In the genomic region with DNA sequence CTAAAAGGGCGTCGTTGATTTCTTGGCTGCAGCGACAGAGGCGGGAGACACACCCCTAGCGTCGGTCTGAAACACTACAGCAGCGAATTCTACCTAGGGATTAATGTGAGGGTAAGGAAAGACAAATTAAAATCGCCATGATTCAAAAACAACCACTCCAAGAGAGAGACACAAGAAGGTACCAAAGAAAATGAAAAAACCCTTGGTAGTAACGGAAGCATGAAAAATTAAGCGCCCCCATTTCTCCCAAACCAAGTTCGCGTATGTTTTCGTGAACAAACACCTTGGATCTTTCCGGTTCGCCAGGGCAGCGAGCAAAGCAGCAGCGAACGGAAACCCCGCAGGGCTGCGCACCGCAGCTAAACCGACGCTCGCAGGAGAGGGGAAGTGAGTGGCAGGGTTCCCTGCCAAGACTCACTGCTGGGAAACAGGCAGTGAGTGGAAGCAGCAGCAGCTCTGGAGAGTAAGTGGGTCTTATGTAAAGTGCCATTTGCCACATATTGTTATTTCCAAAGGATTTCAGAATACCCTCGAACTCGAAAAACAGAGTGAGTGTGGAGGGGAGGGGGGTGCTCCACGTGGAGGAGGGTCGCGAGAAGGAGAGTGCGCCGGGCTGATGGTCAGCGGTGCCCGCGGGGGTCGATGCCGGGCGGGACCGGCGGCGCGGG, we compare ENCODE assay signal across 8 cellular contexts. TPM values are rescaled to one million over a fixed set of nuclear protein-coding genes. Genes with fewer than 3 reads are reported as not detected.
DNase-seq lines count a peak whose midpoint lies in the region; ATAC-seq, FAIRE-seq and TF ChIP-seq lines count a peak whose summit lies in the region.

No MANE protein-coding gene starts in this region.

- peak overlapping the region; percentile 86 for H2AK9ac ChIP-seq in IMR-90 (replicated peaks; ENCODE audit: low read depth, low read length, poor library complexity)

- peak overlapping the region; percentile 27 for H2AK5ac ChIP-seq in IMR-90 (ENCODE audit: low read depth, low read length)

- H4K20me1 ChIP-seq in IMR-90 (ENCODE audit: insufficient read depth, low read length) (peaks cover 50% of the 10 kb centered on the region), OCI-LY7 (ENCODE audit: insufficient read depth, low read length) (peaks cover 44% of the 10 kb centered on the region)

- peak overlapping the region; percentile 78 for H2AFZ ChIP-seq in IMR-90 (replicated peaks; ENCODE audit: low read length, poor library complexity)
- no peak overlapping the region; the same call in 1 of the 2 replicates for H2AFZ ChIP-seq in OCI-LY7 (ENCODE audit: low read length)

- H3K36me3 ChIP-seq in IMR-90 (ENCODE audit: control insufficient read depth, insufficient read depth, low read length) (no peaks in the 10 kb centered on the region), OCI-LY7 (ENCODE audit: insufficient read depth, low read length) (peaks cover 43% of the 10 kb centered on the region), muscle layer of colon (ENCODE audit: insufficient read depth, low read length) (no peaks in the 10 kb centered on the region)

- peak; percentile 60 for TF ChIP-seq RAD21 in IMR-90 (IDR thresholded peaks at IDR 0.05; ENCODE audit: low read length)

- no peak overlapping the region for H2BK20ac ChIP-seq in IMR-90 (ENCODE audit: low read depth, low read length)

- H3K18ac ChIP-seq in IMR-90 (ENCODE audit: low read depth, low read length) = peak overlapping the region; percentile 74

- no peaks in the 10 kb centered on the region for H3K9me3 ChIP-seq in IMR-90 (ENCODE audit: control insufficient read depth, insufficient read depth, low read length)
- H3K9me3 ChIP-seq in OCI-LY7 (ENCODE audit: low read length) = no peaks in the 10 kb centered on the region
- no peaks in the 10 kb centered on the region for H3K9me3 ChIP-seq in muscle layer of colon (ENCODE audit: low read length)

- peak overlapping the region; percentile 84 for H3K4ac ChIP-seq in IMR-90 (ENCODE audit: low read depth, low read length)

- intact Hi-C loops in IMR-90 (cut with micrococcal nuclease) = loop anchor here (2.0 to 5.0 kb wide), 3 partner anchors 67 to 191 kb away; a partner anchor contains a TSS
- intact Hi-C loops in OCI-LY7 (cut with micrococcal nuclease; ENCODE audit: unreplicated experiment) = loop anchor here (1.0 to 5.0 kb wide), 4 partner anchors 55 to 171 kb away; no protein-coding TSS in a partner anchor

- H3K4me3 ChIP-seq in IMR-90 (ENCODE audit: insufficient read depth, low read depth, low read length) (peak overlapping the region; percentile 98), OCI-LY7 (ENCODE audit: low read depth, low read length, poor library complexity, severe bottlenecking) (peak overlapping the region; percentile 89), epithelial cell of proximal tubule (ENCODE audit: low read depth, low read length) (peak overlapping the region; percentile 92), muscle layer of colon (ENCODE audit: low read depth in 1 of 2, low read length in 2 of 2) (peak overlapping the region; percentile 92 to 94)

- H2BK15ac ChIP-seq in IMR-90 (ENCODE audit: low read depth, low read length) = 0 out of 3 replicates have a peak overlapping the region, but pooled peaks have one; percentile 4

- TF ChIP-seq CTCF in D721Med (IDR thresholded peaks at IDR 0.05; ENCODE audit: insufficient read depth, missing control alignments) (peak; percentile 68), IMR-90 (conservative IDR thresholded peaks at IDR 0.05; ENCODE audit: low read depth, low read length) (peak; percentile 71), OCI-LY7 (conservative IDR thresholded peaks at IDR 0.05; ENCODE audit: low read length) (peak; percentile 88), epithelial cell of proximal tubule (conservative IDR thresholded peaks at IDR 0.05; ENCODE audit: low read depth, low read length) (peak; percentile 70)

- peaks cover 20% of the 10 kb centered on the region for H3K9me1 ChIP-seq in IMR-90 (ENCODE audit: insufficient read depth, low read length)

- FAIRE-seq in D721Med (lab: Jason Lieb, UNC) = peak; percentile 53

- 0% methylated on average over 3 of the region's 41 CpGs; no CpG with 5 or more reads in 1 of the 2 experiments for WGBS in IMR-90 (ENCODE audit: extremely low coverage in 2 of 2, insufficient read length in 1 of 2), 2 experiments

- H3K4me1 ChIP-seq in IMR-90 (ENCODE audit: control insufficient read depth, insufficient read depth, low read length) (peaks cover 17% of the 10 kb centered on the region), OCI-LY7 (ENCODE audit: insufficient read depth, low read length, poor library complexity, severe bottlenecking) (peaks cover 63% of the 10 kb centered on the region), muscle layer of colon (ENCODE audit: insufficient read depth, low read length) (peaks cover 46% of the 10 kb centered on the region)

- BruUV-seq in IMR-90 (replicated peaks; lab: Mats Ljungman, UMichigan) = no TSS peak
- no TSS peak for BruUV-seq in OCI-LY7 (replicated peaks; lab: Mats Ljungman, UMichigan)

- CTCF ChIA-PET in IMR-90 (lab: Yijun Ruan, JAX) = no interaction called here
- CTCF ChIA-PET in OCI-LY7 (lab: Charles Lee; ENCODE audit: unreplicated experiment) = no interaction called here

- POLR2A ChIA-PET in IMR-90 (lab: Charles Lee; ENCODE audit: unreplicated experiment) = no interaction called here
- POLR2A ChIA-PET in OCI-LY7 (lab: Charles Lee) = interaction anchor here (1.0 kb wide), 1 partner anchor 57 kb away, joined by 3 read pairs; no protein-coding TSS in a partner anchor

- peak overlapping the region; percentile 14 for H4K91ac ChIP-seq in IMR-90 (ENCODE audit: insufficient read depth, low read depth, low read length)

- peak overlapping the region; percentile 9; the same call in 1 of the 2 replicates for H2BK120ac ChIP-seq in IMR-90 (ENCODE audit: low read depth, low read length)

- H3K27ac ChIP-seq in IMR-90 (ENCODE audit: insufficient read depth, low read length) = peak overlapping the region; percentile 96
- H3K27ac ChIP-seq in OCI-LY7 (ENCODE audit: low read depth, low read length, poor library complexity, severe bottlenecking) = peak overlapping the region; percentile 89
- peak overlapping the region; percentile 96 for H3K27ac ChIP-seq in muscle layer of colon (ENCODE audit: low read depth, low read length)

- H3K27me3 ChIP-seq in IMR-90 (ENCODE audit: control insufficient read depth, insufficient read depth, low read length) (no peaks in the 10 kb centered on the region), muscle layer of colon (ENCODE audit: control insufficient read depth in 1 of 2, insufficient read depth in 2 of 2, low read length in 2 of 2) (no peaks in the 10 kb centered on the region)

- peaks cover 8 to 58% of the 10 kb centered on the region in 2 experiments; a peak in 3 of 4 replicates for H3K79me1 ChIP-seq in IMR-90 (ENCODE audit: low read depth in 1 of 2, low read length in 2 of 2)

- H3K14ac ChIP-seq in IMR-90 (replicated peaks; ENCODE audit: low read depth, low read length) = peak overlapping the region; percentile 95

- no peaks in the 10 kb centered on the region for H3K9me2 ChIP-seq in OCI-LY7 (ENCODE audit: insufficient read depth, low read length)

- H3K56ac ChIP-seq in IMR-90 (ENCODE audit: extremely low read depth, insufficient read depth, low read length) = peak overlapping the region; percentile 87; the same call in 1 of the 2 replicates

- H3K79me2 ChIP-seq in OCI-LY7 (ENCODE audit: insufficient read depth, low read depth, low read length) = peaks cover 77% of the 10 kb centered on the region

- H3K4me2 ChIP-seq in IMR-90 (ENCODE audit: low read depth, low read length) (peak overlapping the region; percentile 94), OCI-LY7 (ENCODE audit: low read length) (peak overlapping the region; percentile 87)

- H2BK5ac ChIP-seq in IMR-90 (ENCODE audit: low read depth, low read length, poor library complexity, severe bottlenecking) = peak overlapping the region; percentile 94

- peak overlapping the region; percentile 3 to 48; a peak in 1 of 4 replicates for H4K8ac ChIP-seq in IMR-90 (ENCODE audit: low read depth in 2 of 2, low read length in 2 of 2)

- peak overlapping the region; percentile 94 for H3K23ac ChIP-seq in IMR-90 (ENCODE audit: low read depth, low read length)

- peak; percentile 69 for TF ChIP-seq POLR2A in IMR-90 (IDR thresholded peaks at IDR 0.05; ENCODE audit: low read depth, low read length)

- DNase-seq in D721Med (ENCODE audit: insufficient read length, low spot score) = no peak
- peak; percentile 76 for DNase-seq in IMR-90
- peak; percentile 92 for DNase-seq in OCI-LY7 (ENCODE audit: low spot score)
- DNase-seq in activated T-cell treated with anti-CD3 and anti-CD28 coated beads for 48 hours (ENCODE audit: low read depth) = peak; percentile 54
- no peak for DNase-seq in epithelial cell of proximal tubule (ENCODE audit: low read depth)
- DNase-seq in stimulated activated CD8-positive, alpha-beta memory T cell treated with anti-CD3 and anti-CD28 coated beads, Interleukin-7, amount 100 ng/mL, for 4 hours (ENCODE audit: low read depth in 2 of 2) = peak; percentile 66 to 72

- dilution Hi-C loops in IMR-90 (cut with HindIII; ENCODE audit: low sequenced_read_pairs, unreplicated experiment) = no loop called here

- peak overlapping the region; percentile 94 for H3K9ac ChIP-seq in IMR-90 (ENCODE audit: low read depth, low read length)
- H3K9ac ChIP-seq in muscle layer of colon (ENCODE audit: low read length) = peak overlapping the region; percentile 98

- in situ Hi-C loops in IMR-90 (cut with MboI; ENCODE audit: low sequenced_read_pairs) = no loop called here

- peak overlapping the region; percentile 49 for H4K5ac ChIP-seq in IMR-90 (ENCODE audit: low read depth, low read length)

- ATAC-seq in GM21526 (IDR thresholded peaks at IDR 0.05; ENCODE audit: low FRiP score, unreplicated experiment) (peak; percentile 55), IMR-90 (ENCODE audit: low read depth) (peak; percentile 42)

TF ChIP-seq in IMR-90, 13 proteins besides CTCF, POLR2A, EP300 and RAD21:
- TF ChIP-seq BHLHE40 (IDR thresholded peaks at IDR 0.05; ENCODE audit: low read depth, low read length) (no peak), MXI1 (IDR thresholded peaks at IDR 0.05; ENCODE audit: borderline replicate concordance, low read depth, low read length) (peak; percentile 33; the same call in 1 of the 2 replicates), CEBPB (IDR thresholded peaks at IDR 0.05; ENCODE audit: low read depth, low read length) (no peak), SMC3 (IDR thresholded peaks at IDR 0.05; ENCODE audit: low read depth, low read length) (peak; percentile 29; the same call in 1 of the 2 replicates)

RNA-seq across cellular contexts. Expression of a gene that starts 1.0 kb away (rescaled TPM):
- total RNA-seq in IMR-90 (2012; rRNA removed) (9.1 and 18.1 TPM in 2 replicates), OCI-LY7 (2022) (90.3 and 97.4 TPM in 2 replicates), epithelial cell of proximal tubule (14.5 and 19.6 TPM in 2 replicates)
- 11.0 and 17.3 TPM in 2 replicates for polyA plus RNA-seq in IMR-90 (2012; rRNA removed)
- polyA plus RNA-seq in IMR-90 (2012; cell fraction: cytosol; rRNA removed) = 2.4 and 3.5 TPM in 2 replicates
- 0.82 and 7.4 TPM in 2 replicates for polyA plus RNA-seq in IMR-90 (2012; cell fraction: nucleus; rRNA removed; ENCODE audit: low replicate concordance)
- total RNA-seq in OCI-LY7 (2014; rRNA removed; shearing (Covaris generic)) = 14.1 and 15.1 TPM in 2 replicates

Comparison
In these comparisons a context has a peak if more than half of its experiments do, and no peak if none do; other contexts are left out.
1. DNase-seq: peak in IMR-90 (single experiment), OCI-LY7 (single experiment), activated T-cell treated with anti-CD3 and anti-CD28 coated beads for 48 hours (single experiment) and stimulated activated CD8-positive, alpha-beta memory T cell treated with anti-CD3 and anti-CD28 coated beads, Interleukin-7, amount 100 ng/mL, for 4 hours (2 of 2); none in D721Med (single experiment) and epithelial cell of proximal tubule (single experiment).
2. Peak in every context shown above with its lines, with median percentiles within 50 percentile points of each other: CTCF ChIP-seq, H3K27ac ChIP-seq and H3K4me3 ChIP-seq.